ENCODE assay signal across 20 cellular contexts in genomic region chr10:118840776-118841468, GRCh38.
DNase-seq lines count a peak whose midpoint lies in the region; ATAC-seq, FAIRE-seq and TF ChIP-seq lines count a peak whose summit lies in the region.
"Had no signal": no experiment of that assay in that cellular context is flagged by ENCODE, and none has a peak within 500 bp of the region (broad histone marks: within the 10 kb centered on the region; RNA-seq: fewer than 3 reads in every experiment).

No MANE protein-coding gene starts in this region.

- dilution Hi-C loops in keratinocyte (cut with MboI; ENCODE audit: extremely low pct_ligation_motif_present, low sequenced_read_pairs), result no loop called here

- peaks cover 14% of the 10 kb centered on the region for H3K4me1 Mint-ChIP-seq in activated naive CD4-positive, alpha-beta T cell treated with anti-CD3 and anti-CD28 coated beads for 36 hours (ENCODE audit: low read depth)
- H3K4me1 Mint-ChIP-seq in CD4-positive, alpha-beta memory T cell, result peaks cover 0 to 13% (median 3%) of the 10 kb centered on the region in 4 donors
- H3K4me1 Mint-ChIP-seq: B cell had no signal

- H3K4me3 ChIP-seq in PC-9 (no peak overlapping the region), keratinocyte (ENCODE audit: control insufficient read depth in 2 of 3, extremely low read depth in 1 of 3, insufficient read depth in 2 of 3, low read depth in 1 of 3, low read length in 3 of 3) (no peak overlapping the region)
- H3K4me3 ChIP-seq in CD4-positive, alpha-beta memory T cell (ENCODE audit: low read length in 2 of 2), result no peak overlapping the region
- H3K4me3 ChIP-seq: A549, GM12878, SJCRH30 had no signal

- BruUV-seq in PC-9 (replicated peaks; lab: Mats Ljungman, UMichigan), result no TSS peak

- CTCF ChIA-PET in activated naive CD4-positive, alpha-beta T cell treated with anti-CD3 and anti-CD28 coated beads for 36 hours (lab: Charles Lee), result interaction anchor here (0.6 to 1.1 kb wide), 3 partner anchors 9 to 214 kb away, joined by 4 to 6 read pairs (median 4); no protein-coding TSS in a partner anchor
- CTCF ChIA-PET in PC-9 (lab: Charles Lee), result no interaction called here
- CTCF ChIA-PET in CD4-positive, alpha-beta memory T cell (lab: Charles Lee; ENCODE audit: partially characterized antibody), result no interaction called here

- H3K27me3 ChIP-seq in PC-9 (ENCODE audit: insufficient read depth, low read depth), result no peaks in the 10 kb centered on the region
- no peaks in the 10 kb centered on the region for H3K27me3 ChIP-seq in keratinocyte (ENCODE audit: control insufficient read depth, extremely low read depth, insufficient read depth, low read length)
- no peaks in the 10 kb centered on the region for H3K27me3 ChIP-seq in CD4-positive, alpha-beta memory T cell (ENCODE audit: insufficient read depth, low read length)
- H3K27me3 ChIP-seq: SJCRH30 had no signal

- peak overlapping the region; percentile 39 for H3K9ac ChIP-seq in keratinocyte (ENCODE audit: control insufficient read depth, extremely low read depth, insufficient read depth, low read length)

- DNase-seq in activated naive CD4-positive, alpha-beta T cell treated with anti-CD3 and anti-CD28 coated beads for 36 hours, result no peak
- no peak for DNase-seq in activated naive CD4-positive, alpha-beta T cell treated with anti-CD3 and anti-CD28 coated beads, Interleukin-2, amount 50 U/mL, for 72 hours (ENCODE audit: low spot score in 2 of 2)
- DNase-seq in PC-9, result no peak
- DNase-seq in keratinocyte (ENCODE audit: low read depth, low spot score), result no peak
- DNase-seq in CD4-positive, alpha-beta memory T cell, result no peak
- DNase-seq in H4 (ENCODE audit: low spot score), result no peak
- DNase-seq in NOMO-1 treated with dmso at 0.1 percent for 144 hours (lab: John Stamatoyannopoulos, UW; ENCODE audit: unreplicated experiment), result no peak
- DNase-seq: DMS79, HFFc6, NCI-H1092, NCI-H1436, NCI-H187 treated with DMSO at 0.1 percent for 48 hours, NCI-H2107, NCI-H774, SJCRH30, T-cell had no signal

- H3K36me3 Mint-ChIP-seq in activated naive CD4-positive, alpha-beta T cell treated with anti-CD3 and anti-CD28 coated beads for 36 hours (ENCODE audit: low read depth), result no peaks in the 10 kb centered on the region
- peaks cover 0 to 14% of the 10 kb centered on the region in 2 donors for H3K36me3 Mint-ChIP-seq in activated naive CD4-positive, alpha-beta T cell treated with anti-CD3 and anti-CD28 coated beads, Interleukin-2, amount 50 U/mL, for 72 hours
- no peaks in the 10 kb centered on the region for H3K36me3 Mint-ChIP-seq in CD4-positive, alpha-beta memory T cell
- H3K36me3 Mint-ChIP-seq: T-cell had no signal

- FAIRE-seq in keratinocyte (lab: Jason Lieb, UNC), result no peak
- FAIRE-seq: A549, GM12878 had no signal

- H3K4me3 Mint-ChIP-seq in activated naive CD4-positive, alpha-beta T cell treated with anti-CD3 and anti-CD28 coated beads for 36 hours, result no peak overlapping the region
- no peak overlapping the region for H3K4me3 Mint-ChIP-seq in CD4-positive, alpha-beta memory T cell
- H3K4me3 Mint-ChIP-seq: B cell, CD14-positive monocyte, HFFc6, T-cell had no signal

- H3K79me2 ChIP-seq in PC-9 (ENCODE audit: low read depth) (no peaks in the 10 kb centered on the region), keratinocyte (ENCODE audit: control insufficient read depth, insufficient read depth, low read length) (no peaks in the 10 kb centered on the region)

- no peak for ATAC-seq in activated naive CD4-positive, alpha-beta T cell treated with anti-CD3 and anti-CD28 coated beads, Interleukin-2, amount 50 U/mL, for 72 hours
- ATAC-seq: A549, GM12878, T-cell had no signal

- intact Hi-C loops in activated naive CD4-positive, alpha-beta T cell treated with anti-CD3 and anti-CD28 coated beads for 36 hours (cut with micrococcal nuclease), result loop anchor here (1.0 kb wide), 2 partner anchors 86 to 291 kb away; no protein-coding TSS in a partner anchor
- intact Hi-C loops in PC-9 (cut with micrococcal nuclease; ENCODE audit: unreplicated experiment), result no loop called here
- intact Hi-C loops in CD4-positive, alpha-beta memory T cell (cut with micrococcal nuclease), result no loop called here

- H3K9me3 Mint-ChIP-seq in activated naive CD4-positive, alpha-beta T cell treated with anti-CD3 and anti-CD28 coated beads for 36 hours, result peaks cover 3% of the 10 kb centered on the region
- H3K9me3 Mint-ChIP-seq in activated naive CD4-positive, alpha-beta T cell treated with anti-CD3 and anti-CD28 coated beads, Interleukin-2, amount 50 U/mL, for 72 hours, result peaks cover 4 to 16% of the 10 kb centered on the region in 2 donors
- peaks cover 0 to 4% (median 0%) of the 10 kb centered on the region in 8 donors for H3K9me3 Mint-ChIP-seq in CD4-positive, alpha-beta memory T cell
- H3K9me3 Mint-ChIP-seq: HFFc6, T-cell had no signal

- peaks cover 9% of the 10 kb centered on the region for H3F3A ChIP-seq in PC-9 (ENCODE audit: insufficient read depth, low read depth)

- peak overlapping the region; percentile 69 for H3K27ac Mint-ChIP-seq in activated naive CD4-positive, alpha-beta T cell treated with anti-CD3 and anti-CD28 coated beads for 36 hours
- H3K27ac Mint-ChIP-seq in activated naive CD4-positive, alpha-beta T cell treated with anti-CD3 and anti-CD28 coated beads, Interleukin-2, amount 50 U/mL, for 72 hours, result peak overlapping the region in 1 of 2 donors; percentile 76
- H3K27ac Mint-ChIP-seq in CD4-positive, alpha-beta memory T cell, result no peak overlapping the region
- H3K27ac Mint-ChIP-seq: B cell, HFFc6, T-cell had no signal

- POLR2A ChIA-PET in PC-9 (lab: Charles Lee; ENCODE audit: unreplicated experiment), result no interaction called here
- POLR2A ChIA-PET in CD4-positive, alpha-beta memory T cell (lab: Charles Lee; ENCODE audit: partially characterized antibody), result no interaction called here

- peaks cover 44% of the 10 kb centered on the region for H3K4me1 ChIP-seq in PC-9 (replicated peaks; ENCODE audit: insufficient read depth)
- peaks cover 49% of the 10 kb centered on the region for H3K4me1 ChIP-seq in keratinocyte (ENCODE audit: control insufficient read depth, extremely low read depth, insufficient read depth, low read length)
- H3K4me1 ChIP-seq in CD4-positive, alpha-beta memory T cell (ENCODE audit: insufficient read depth, low read length), result no peaks in the 10 kb centered on the region

- H3K4me2 ChIP-seq in PC-9 (peak overlapping the region; percentile 43; the same call in 1 of the 2 replicates), keratinocyte (ENCODE audit: control insufficient read depth, extremely low read depth, insufficient read depth, low read depth, low read length) (peak overlapping the region; percentile 79)
- H3K4me2 ChIP-seq: A549 had no signal

- peaks cover under 1% of the 10 kb centered on the region for H3K27me3 Mint-ChIP-seq in activated naive CD4-positive, alpha-beta T cell treated with anti-CD3 and anti-CD28 coated beads for 36 hours (ENCODE audit: low read depth)
- peaks cover 3 to 4% of the 10 kb centered on the region in 2 donors for H3K27me3 Mint-ChIP-seq in CD4-positive, alpha-beta memory T cell

- no peak overlapping the region for H3K27ac ChIP-seq in PC-9
- H3K27ac ChIP-seq in keratinocyte (ENCODE audit: control insufficient read depth, insufficient read depth, low read length), result peak overlapping the region; percentile 75
- H3K27ac ChIP-seq in CD4-positive, alpha-beta memory T cell (ENCODE audit: low read depth, low read length), result no peak overlapping the region
- H3K27ac ChIP-seq: A549, SJCRH30 had no signal

- no peaks in the 10 kb centered on the region for H3K9me2 ChIP-seq in PC-9 (ENCODE audit: insufficient read depth)

- TF ChIP-seq CTCF in PC-9 (conservative IDR thresholded peaks at IDR 0.05), result no peak
- TF ChIP-seq CTCF in keratinocyte (optimal IDR thresholded peaks at IDR 0.05 in 1 of 3, IDR thresholded peaks at IDR 0.05 in 1 of 3, conservative IDR thresholded peaks at IDR 0.05 in 1 of 3; ENCODE audit: extremely low read depth in 1 of 3, insufficient read depth in 2 of 3, low read length in 3 of 3), result no peak

- no peaks in the 10 kb centered on the region for H3K9me3 ChIP-seq in PC-9 (ENCODE audit: insufficient read depth, low read depth)
- no peaks in the 10 kb centered on the region for H3K9me3 ChIP-seq in keratinocyte (ENCODE audit: control insufficient read depth, low read depth, low read length)
- no peaks in the 10 kb centered on the region for H3K9me3 ChIP-seq in CD4-positive, alpha-beta memory T cell (ENCODE audit: control insufficient read depth in 1 of 2, low read length in 2 of 2)
- H3K9me3 ChIP-seq: A549, SJCRH30 had no signal

- H3K9me1 ChIP-seq in keratinocyte (ENCODE audit: control insufficient read depth, extremely low read depth, insufficient read depth, low read length), result no peaks in the 10 kb centered on the region

- H3K36me3 ChIP-seq in PC-9 (ENCODE audit: low read depth), result no peaks in the 10 kb centered on the region
- no peaks in the 10 kb centered on the region for H3K36me3 ChIP-seq in keratinocyte (ENCODE audit: control insufficient read depth in 2 of 2, extremely low read depth in 1 of 2, insufficient read depth in 2 of 2, low read length in 2 of 2)
- no peaks in the 10 kb centered on the region for H3K36me3 ChIP-seq in CD4-positive, alpha-beta memory T cell (ENCODE audit: insufficient read depth, low read length)
- H3K36me3 ChIP-seq: SJCRH30 had no signal

- H4K20me1 ChIP-seq in PC-9 (ENCODE audit: insufficient read depth) (no peaks in the 10 kb centered on the region), keratinocyte (ENCODE audit: control insufficient read depth, extremely low read depth, insufficient read depth, low read length) (no peaks in the 10 kb centered on the region)

- H2AFZ ChIP-seq in PC-9, result no peak overlapping the region
- no peak overlapping the region for H2AFZ ChIP-seq in keratinocyte (ENCODE audit: control insufficient read depth, low read length)
